Comparison of ENCODE assay signal across 24 cellular contexts in genomic region chr20:32965115-32965514, GRCh38. TPM values are rescaled to one million over a fixed set of nuclear protein-coding genes. Genes with fewer than 3 reads are reported as not detected.
DNase-seq lines count a peak whose midpoint lies in the region; ATAC-seq and FAIRE-seq lines count a peak whose summit lies in the region.
"Had no signal": no experiment of that assay in that cellular context is flagged by ENCODE, and none has a peak within 500 bp of the region (broad histone marks: within the 10 kb centered on the region; RNA-seq: fewer than 3 reads in every experiment).

No MANE protein-coding gene starts in this region.

- H3K27me3 Mint-ChIP-seq in activated CD4-positive, alpha-beta T cell treated with anti-CD3 and anti-CD28 coated beads for 36 hours: no peaks in the 10 kb centered on the region
- no peaks in the 10 kb centered on the region for H3K27me3 Mint-ChIP-seq in effector memory CD8-positive, alpha-beta T cell
- H3K27me3 Mint-ChIP-seq: B cell had no signal

- POLR2A ChIA-PET in activated CD4-positive, alpha-beta T cell treated with anti-CD3 and anti-CD28 coated beads for 36 hours (lab: Charles Lee): interaction anchor here (0.9 kb wide), 1 partner anchor 15 kb away, joined by 3 read pairs; no protein-coding TSS in a partner anchor

- H3K9me3 Mint-ChIP-seq in activated CD4-positive, alpha-beta T cell treated with anti-CD3 and anti-CD28 coated beads for 36 hours (ENCODE audit: low read depth): no peaks in the 10 kb centered on the region
- no peaks in the 10 kb centered on the region for H3K9me3 Mint-ChIP-seq in effector memory CD8-positive, alpha-beta T cell

- H3K36me3 Mint-ChIP-seq in activated CD4-positive, alpha-beta T cell treated with anti-CD3 and anti-CD28 coated beads for 36 hours (ENCODE audit: low read depth): peaks cover 2% of the 10 kb centered on the region
- peaks cover 32% of the 10 kb centered on the region for H3K36me3 Mint-ChIP-seq in effector memory CD8-positive, alpha-beta T cell (ENCODE audit: insufficient read depth)

- no peak overlapping the region for H3K4me3 Mint-ChIP-seq in activated CD4-positive, alpha-beta T cell treated with anti-CD3 and anti-CD28 coated beads for 36 hours
- peak overlapping the region; percentile 43 to 80 for H3K4me3 Mint-ChIP-seq in effector memory CD8-positive, alpha-beta T cell
- H3K4me3 Mint-ChIP-seq: B cell had no signal

- no peak for FAIRE-seq in RCC 7860 (lab: Jason Lieb, UNC)
- FAIRE-seq: A204.1, GM18507 had no signal

- H3K9me3 ChIP-seq in KOPT-K1 (ENCODE audit: insufficient read depth, low read length, poor library complexity, severe bottlenecking): no peaks in the 10 kb centered on the region
- H3K9me3 ChIP-seq: heart right ventricle, vagina had no signal

- peak overlapping the region; percentile 97 for H3K27ac ChIP-seq in KOPT-K1 (ENCODE audit: low read depth, low read length, poor library complexity, severe bottlenecking)
- H3K27ac ChIP-seq: cardiac muscle cell, epithelial cell of prostate, heart right ventricle, vagina had no signal

- intact Hi-C loops in activated CD4-positive, alpha-beta T cell treated with anti-CD3 and anti-CD28 coated beads for 36 hours (cut with DNase I, micrococcal nuclease): loop anchor here in 1 of 2 experiments (5.0 to 10.0 kb wide), 3 partner anchors 223 to 758 kb away; partner anchors contain the start of genes COMMD7, PLAGL2 and POFUT1
- intact Hi-C loops in posterior vena cava (cut with DNase I): no loop called here

- H3K4me1 Mint-ChIP-seq in activated CD4-positive, alpha-beta T cell treated with anti-CD3 and anti-CD28 coated beads for 36 hours: peaks cover 19% of the 10 kb centered on the region
- H3K4me1 Mint-ChIP-seq in effector memory CD8-positive, alpha-beta T cell (ENCODE audit: low read depth in 2 of 2): peaks cover 53 to 61% of the 10 kb centered on the region in 2 donors

- H3K36me3 ChIP-seq in KOPT-K1 (ENCODE audit: insufficient read depth, low read length): no peaks in the 10 kb centered on the region
- H3K36me3 ChIP-seq: cardiac muscle cell, heart right ventricle, vagina had no signal

- no peak for ATAC-seq in activated CD4-positive, alpha-beta T cell treated with anti-CD3 and anti-CD28 coated beads for 36 hours
- no peak for ATAC-seq in effector memory CD8-positive, alpha-beta T cell (replicated peaks)
- ATAC-seq in GM19395 (IDR thresholded peaks at IDR 0.05; ENCODE audit: unreplicated experiment): no peak
- ATAC-seq: heart right ventricle, HepG2 had no signal

- DNase-seq in activated CD4-positive, alpha-beta T cell treated with anti-CD3 and anti-CD28 coated beads for 36 hours: no peak
- DNase-seq in activated CD4-positive, alpha-beta T cell treated with anti-CD3 and anti-CD28 coated beads for 48 hours: no peak
- no peak for DNase-seq in effector memory CD8-positive, alpha-beta T cell
- DNase-seq in posterior vena cava (ENCODE audit: low spot score) (peak; percentile 37), SIG-M5 treated with dmso at 0.1 percent for 504 hours (lab: John Stamatoyannopoulos, UW; ENCODE audit: unreplicated experiment) (no peak), RCC 7860 (ENCODE audit: low spot score) (no peak)
- DNase-seq: amniotic stem cell, heart right ventricle, NCI-H1436, NCI-H69, occipital lobe, Right ventricle myocardium superior had no signal

- CTCF ChIA-PET in activated CD4-positive, alpha-beta T cell treated with anti-CD3 and anti-CD28 coated beads for 36 hours (lab: Charles Lee): interaction anchor here (1.2 to 1.8 kb wide), 3 partner anchors 9 to 20 kb away, joined by 3 to 14 read pairs (median 4); no protein-coding TSS in a partner anchor

- H3K27ac Mint-ChIP-seq in activated CD4-positive, alpha-beta T cell treated with anti-CD3 and anti-CD28 coated beads for 36 hours: peak overlapping the region; percentile 42
- H3K27ac Mint-ChIP-seq in effector memory CD8-positive, alpha-beta T cell: no peak overlapping the region
- H3K27ac Mint-ChIP-seq: B cell had no signal

RNA-seq across cellular contexts. Expression of gene SUN5, which starts 39.1 kb away (rescaled TPM):
- not detected for total RNA-seq in activated CD4-positive, alpha-beta T cell treated with anti-CD3 and anti-CD28 coated beads for 36 hours
- not detected for total RNA-seq in posterior vena cava
- total RNA-seq: B cell, cardiac muscle cell, dermis microvascular lymphatic vessel endothelial cell, fibroblast of villous mesenchyme, heart right ventricle, HepG2, liver, occipital lobe, Right ventricle myocardium superior, vagina had no signal

RNA-seq across cellular contexts. Expression of gene BPIFB2, which starts 42.4 kb away (rescaled TPM):
- not detected for total RNA-seq in activated CD4-positive, alpha-beta T cell treated with anti-CD3 and anti-CD28 coated beads for 36 hours
- not detected for total RNA-seq in posterior vena cava
- total RNA-seq: B cell, cardiac muscle cell, dermis microvascular lymphatic vessel endothelial cell, fibroblast of villous mesenchyme, heart right ventricle, Right ventricle myocardium superior, vagina had no signal
